Comparison of ENCODE assay signal across 10 cellular contexts in genomic region chr17:77429735-77429984, GRCh38.
DNase-seq lines count a peak whose midpoint lies in the region; ATAC-seq and TF ChIP-seq lines count a peak whose summit lies in the region.
"Had no signal": no experiment of that assay in that cellular context is flagged by ENCODE, and none has a peak within 500 bp of the region (broad histone marks: within the 10 kb centered on the region; RNA-seq: fewer than 3 reads in every experiment).

No MANE protein-coding gene starts in this region.

- no peaks in the 10 kb centered on the region for H3K36me3 Mint-ChIP-seq in natural killer cell
- H3K36me3 Mint-ChIP-seq in natural killer cell treated with Interleukin-12 subunit alpha and Interleukin-12 subunit beta and Interleukin-15 and Interleukin-18, amount 100 ng/mL, for 72 hours = no peaks in the 10 kb centered on the region
- no peaks in the 10 kb centered on the region for H3K36me3 Mint-ChIP-seq in nephron (ENCODE audit: low read depth)

- H3K4me1 Mint-ChIP-seq in natural killer cell = peaks cover 52 to 77% of the 10 kb centered on the region in 2 donors
- H3K4me1 Mint-ChIP-seq in natural killer cell treated with Interleukin-12 subunit alpha and Interleukin-12 subunit beta and Interleukin-15 and Interleukin-18, amount 100 ng/mL, for 72 hours (ENCODE audit: low read depth in 2 of 2) = peaks cover 43 to 50% of the 10 kb centered on the region in 2 donors
- peaks cover 83% of the 10 kb centered on the region for H3K4me1 Mint-ChIP-seq in nephron

- peak overlapping the region; percentile 3 for H3K27ac ChIP-seq in duodenal mucosa (ENCODE audit: low read depth, low read length)
- H3K27ac ChIP-seq: HL-60 had no signal

- H3K27me3 Mint-ChIP-seq in natural killer cell (ENCODE audit: low read depth in 2 of 2) = no peaks in the 10 kb centered on the region
- no peaks in the 10 kb centered on the region for H3K27me3 Mint-ChIP-seq in natural killer cell treated with Interleukin-12 subunit alpha and Interleukin-12 subunit beta and Interleukin-15 and Interleukin-18, amount 100 ng/mL, for 72 hours
- peaks cover 3% of the 10 kb centered on the region for H3K27me3 Mint-ChIP-seq in nephron (ENCODE audit: low read depth)

- no peak overlapping the region for H3K9ac ChIP-seq in duodenal mucosa (ENCODE audit: low read depth in 1 of 2, low read length in 2 of 2)

- no peaks in the 10 kb centered on the region for H3K27me3 ChIP-seq in duodenal mucosa (ENCODE audit: control insufficient read depth in 1 of 2, insufficient read depth in 2 of 2, low read length in 2 of 2)

- peaks cover 74 to 83% of the 10 kb centered on the region in 2 donors for H3K4me1 ChIP-seq in duodenal mucosa (ENCODE audit: control insufficient read depth in 1 of 2, insufficient read depth in 2 of 2, low read length in 2 of 2)
- H3K4me1 ChIP-seq: HAP-1 had no signal

- no peaks in the 10 kb centered on the region for H3K9me3 ChIP-seq in duodenal mucosa (ENCODE audit: control insufficient read depth in 1 of 2, low read length in 2 of 2)
- H3K9me3 ChIP-seq: HAP-1 had no signal

- no peak overlapping the region for H3K4me3 Mint-ChIP-seq in natural killer cell
- H3K4me3 Mint-ChIP-seq in natural killer cell treated with Interleukin-12 subunit alpha and Interleukin-12 subunit beta and Interleukin-15 and Interleukin-18, amount 100 ng/mL, for 72 hours = no peak overlapping the region
- no peak overlapping the region for H3K4me3 Mint-ChIP-seq in nephron

- H3K4me3 ChIP-seq in duodenal mucosa (ENCODE audit: low read depth in 1 of 2, low read length in 2 of 2) = no peak overlapping the region
- H3K4me3 ChIP-seq: HAP-1 had no signal

- peaks cover 0 to 11% of the 10 kb centered on the region in 2 donors for H3K36me3 ChIP-seq in duodenal mucosa (ENCODE audit: control insufficient read depth in 1 of 2, insufficient read depth in 2 of 2, low read length in 2 of 2)

- H3K27ac Mint-ChIP-seq in natural killer cell (peak overlapping the region; percentile 14 to 63), nephron (peak overlapping the region; percentile 81 to 98 (median 87))
- H3K27ac Mint-ChIP-seq in natural killer cell treated with Interleukin-12 subunit alpha and Interleukin-12 subunit beta and Interleukin-15 and Interleukin-18, amount 100 ng/mL, for 72 hours = peak overlapping the region in 1 of 2 donors; percentile 69

- no peak for DNase-seq in natural killer cell
- no peak for DNase-seq in natural killer cell treated with Interleukin-12 subunit alpha and Interleukin-12 subunit beta and Interleukin-15 and Interleukin-18, amount 100 ng/mL, for 72 hours (ENCODE audit: low spot score)
- no peak for DNase-seq in left colon
- DNase-seq in G401 (ENCODE audit: low spot score) = no peak
- DNase-seq in Kasumi-1 (lab: John Stamatoyannopoulos, UW) = no peak

- no peak for TF ChIP-seq CTCF in natural killer cell (IDR thresholded peaks at IDR 0.05)
- no peak for TF ChIP-seq CTCF in nephron (IDR thresholded peaks at IDR 0.05; ENCODE audit: unreplicated experiment in 3 of 3)

- ATAC-seq in natural killer cell = no peak
- no peak for ATAC-seq in natural killer cell treated with Interleukin-12 subunit alpha and Interleukin-12 subunit beta and Interleukin-15 and Interleukin-18, amount 100 ng/mL, for 72 hours
- ATAC-seq in left colon = no peak
- no peak for ATAC-seq in GM18907 (IDR thresholded peaks at IDR 0.05; ENCODE audit: unreplicated experiment)

- in situ Hi-C loops in G401 (cut with HindIII; ENCODE audit: low sequenced_read_pairs) = no loop called here

- intact Hi-C loops in natural killer cell (cut with micrococcal nuclease) = no loop called here
- intact Hi-C loops in left colon (cut with DNase I, micrococcal nuclease) = loop anchor here in 1 of 2 donors (10.0 kb wide), 1 partner anchor 55 kb away; no protein-coding TSS in a partner anchor

- H3K9me3 Mint-ChIP-seq in natural killer cell (no peaks in the 10 kb centered on the region), nephron (no peaks in the 10 kb centered on the region)
- H3K9me3 Mint-ChIP-seq in natural killer cell treated with Interleukin-12 subunit alpha and Interleukin-12 subunit beta and Interleukin-15 and Interleukin-18, amount 100 ng/mL, for 72 hours = no peaks in the 10 kb centered on the region
